15 cellular contexts compared by ENCODE assay signal in the genomic region with DNA sequence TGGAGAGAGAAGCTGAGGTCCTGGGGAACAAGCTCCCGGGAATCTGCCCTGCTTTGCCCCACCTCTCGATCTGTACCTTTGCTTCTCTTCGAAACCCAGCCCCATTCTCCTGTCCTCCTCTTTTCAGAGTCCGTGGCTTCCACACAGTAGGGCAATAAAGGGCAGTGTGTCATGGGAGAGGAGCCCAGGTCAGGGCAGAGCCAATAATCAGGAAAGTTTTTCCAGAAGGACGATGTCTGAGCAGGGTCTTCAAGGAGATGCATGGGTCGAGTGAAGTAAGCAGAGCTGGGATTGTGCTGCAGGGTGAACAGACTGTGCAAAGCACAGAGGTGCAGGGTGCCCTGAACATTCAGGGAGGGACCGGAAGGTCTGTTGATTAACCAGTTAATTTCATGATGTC. TPM values are rescaled to one million over a fixed set of nuclear protein-coding genes. Genes with fewer than 3 reads are reported as not detected.
DNase-seq lines count a peak whose midpoint lies in the region; ATAC-seq and TF ChIP-seq lines count a peak whose summit lies in the region.
"Had no signal": no experiment of that assay in that cellular context is flagged by ENCODE, and none has a peak within 500 bp of the region (broad histone marks: within the 10 kb centered on the region; RNA-seq: fewer than 3 reads in every experiment).

No MANE protein-coding gene starts in this region.

- H3K27me3 Mint-ChIP-seq in endodermal cell (ENCODE audit: insufficient read depth), result peaks cover 8% of the 10 kb centered on the region

- intact Hi-C loops in heart right ventricle (cut with DNase I), result no loop called here

- no peak overlapping the region for H3K4me3 ChIP-seq in right atrium auricular region
- H3K4me3 ChIP-seq in heart right ventricle, result no peak overlapping the region
- no peak overlapping the region for H3K4me3 ChIP-seq in endodermal cell (ENCODE audit: low read length)

- H3K9me3 Mint-ChIP-seq in endodermal cell, result no peaks in the 10 kb centered on the region
- H3K9me3 Mint-ChIP-seq: CD4-positive, alpha-beta T cell; H9 had no signal

- no peak overlapping the region for H3K9ac ChIP-seq in endodermal cell (ENCODE audit: extremely low read depth, low read length, poor library complexity, severe bottlenecking)

- DNase-seq in right atrium auricular region (ENCODE audit: low spot score) (peak; percentile 43), heart right ventricle (no peak), endodermal cell (peak; percentile 18), mesenteric fat pad (ENCODE audit: low spot score) (peak; percentile 62), AG08396 (ENCODE audit: low spot score) (no peak)
- DNase-seq: ACHN; AML-193; Caco-2; CD4-positive, alpha-beta T cell; GOT3; H9 had no signal

- 77 to 86% methylated on average over 7 of the region's 7 CpGs for WGBS in heart right ventricle, 2 donors
- 84 to 95% methylated on average over 2 to 7 of the region's 7 CpGs for WGBS in endodermal cell (ENCODE audit: insufficient coverage in 1 of 2, insufficient read length in 1 of 2), 2 experiments

- no peak overlapping the region for H3K27ac Mint-ChIP-seq in endodermal cell
- H3K27ac Mint-ChIP-seq: CD4-positive, alpha-beta T cell; H9 had no signal

- H3K4me1 Mint-ChIP-seq in endodermal cell, result peaks cover 8% of the 10 kb centered on the region

- no peaks in the 10 kb centered on the region for H3K9me3 ChIP-seq in right atrium auricular region
- H3K9me3 ChIP-seq in heart right ventricle, result no peaks in the 10 kb centered on the region
- H3K9me3 ChIP-seq in endodermal cell (ENCODE audit: control insufficient read depth, low read length), result no peaks in the 10 kb centered on the region
- H3K9me3 ChIP-seq: Caco-2 had no signal

- no peak for ATAC-seq in heart right ventricle
- no peak for ATAC-seq in HG02981 (IDR thresholded peaks at IDR 0.05; ENCODE audit: unreplicated experiment)
- no peak for ATAC-seq in GM18511 (IDR thresholded peaks at IDR 0.05; ENCODE audit: unreplicated experiment)

- peaks cover 0 to 8% of the 10 kb centered on the region in 2 donors for H3K4me1 ChIP-seq in right atrium auricular region
- peaks cover 0 to 11% (median 4%) of the 10 kb centered on the region in 9 donors for H3K4me1 ChIP-seq in heart right ventricle
- H3K4me1 ChIP-seq in endodermal cell (ENCODE audit: control insufficient read depth, insufficient read depth, low read length), result peaks cover 3% of the 10 kb centered on the region
- H3K4me1 ChIP-seq: Caco-2 had no signal

- no peak for TF ChIP-seq CTCF in right atrium auricular region (IDR thresholded peaks at IDR 0.05)
- TF ChIP-seq CTCF in heart right ventricle (IDR thresholded peaks at IDR 0.05), result no peak
- TF ChIP-seq CTCF in endodermal cell (conservative IDR thresholded peaks at IDR 0.05), result no peak

- no peak overlapping the region for H3K4me3 Mint-ChIP-seq in endodermal cell
- H3K4me3 Mint-ChIP-seq: CD4-positive, alpha-beta T cell; H9 had no signal

- H3K36me3 ChIP-seq in right atrium auricular region (no peaks in the 10 kb centered on the region), heart right ventricle (no peaks in the 10 kb centered on the region), endodermal cell (ENCODE audit: control insufficient read depth, insufficient read depth, low read length) (no peaks in the 10 kb centered on the region)

- H3K36me3 Mint-ChIP-seq in endodermal cell (ENCODE audit: low read depth), result no peaks in the 10 kb centered on the region

- no peak overlapping the region for H3K27ac ChIP-seq in right atrium auricular region
- H3K27ac ChIP-seq in heart right ventricle, result no peak overlapping the region
- no peak overlapping the region for H3K27ac ChIP-seq in endodermal cell (ENCODE audit: low read depth, low read length)
- H3K27ac ChIP-seq: C4-2B had no signal

- H3K27me3 ChIP-seq in right atrium auricular region, result no peaks in the 10 kb centered on the region
- peaks cover 0 to 31% (median 19%) of the 10 kb centered on the region in 7 donors for H3K27me3 ChIP-seq in heart right ventricle
- peaks cover under 1% of the 10 kb centered on the region for H3K27me3 ChIP-seq in endodermal cell (ENCODE audit: control insufficient read depth, insufficient read depth, low read length, poor library complexity, severe bottlenecking)

RNA-seq across cellular contexts. Expression of a gene that starts 22.1 kb away (rescaled TPM):
- total RNA-seq in right atrium auricular region (not detected), heart right ventricle (not detected), endodermal cell (not detected), mesenteric fat pad (not detected)
- not detected for polyA plus RNA-seq in heart right ventricle
- not detected for polyA plus RNA-seq in endodermal cell (2013, experiment 1 of 2)
- polyA plus RNA-seq in endodermal cell (2013, experiment 2 of 2), result not detected
- total RNA-seq: CD4-positive, alpha-beta T cell; H9 had no signal
- polyA plus RNA-seq: BJ had no signal

RNA-seq across cellular contexts. Expression of a gene that starts 29.9 kb away (rescaled TPM):
- total RNA-seq in right atrium auricular region (not detected), heart right ventricle (not detected), endodermal cell (not detected), mesenteric fat pad (not detected)
- not detected for polyA plus RNA-seq in heart right ventricle
- polyA plus RNA-seq in endodermal cell (2013, experiment 1 of 2), result not detected
- polyA plus RNA-seq in endodermal cell (2013, experiment 2 of 2), result not detected
- total RNA-seq: Caco-2; CD4-positive, alpha-beta T cell; H9 had no signal
- polyA plus RNA-seq: BJ had no signal

RNA-seq across cellular contexts. Expression of a gene that starts 42.0 kb away (rescaled TPM):
- total RNA-seq in right atrium auricular region (1 to 10 TPM; 3.3 to 7.7 TPM), heart right ventricle (1 to 10 TPM in 5 of 10 donors, under 1 TPM in 5; 0.28 to 3.9 (median 0.98) TPM), endodermal cell (1 to 10 TPM; 1.5 to 2.8 TPM), mesenteric fat pad (0.48 TPM)
- 1 to 10 TPM; 2.0 to 4.9 TPM for polyA plus RNA-seq in heart right ventricle
- 1.7 TPM for polyA plus RNA-seq in endodermal cell (2013, experiment 1 of 2)
- 1.6 TPM for polyA plus RNA-seq in endodermal cell (2013, experiment 2 of 2)
- total RNA-seq: CD4-positive, alpha-beta T cell had no signal

Comparison
In these comparisons a context has a peak if more than half of its experiments do, and no peak if none do; other contexts are left out.
1. DNase-seq: peak in right atrium auricular region (single experiment), endodermal cell (single experiment) and mesenteric fat pad (single experiment); none in heart right ventricle (0 of 2) and AG08396 (single experiment).